ENCODE assay signal across 13 cellular contexts in genomic region chrX:110409925-110410324, GRCh38.
A peak's percentile ranks its signal among the peaks of the same experiment; 100 is the strongest.
DNase-seq lines count a peak whose midpoint lies in the region; ATAC-seq lines count a peak whose summit lies in the region.
"Had no signal": no experiment of that assay in that cellular context is flagged by ENCODE, and none has a peak within 500 bp of the region (broad histone marks: within the 10 kb centered on the region; RNA-seq: fewer than 3 reads in every experiment).

No MANE protein-coding gene starts in this region.

- no peak for ATAC-seq in HG02973 (IDR thresholded peaks at IDR 0.05; ENCODE audit: unreplicated experiment)
- ATAC-seq in HG03135 (IDR thresholded peaks at IDR 0.05; ENCODE audit: unreplicated experiment) = no peak
- ATAC-seq: heart left ventricle had no signal

- DNase-seq in AG08395 (ENCODE audit: low spot score) = peak; percentile 52
- DNase-seq in HCEC 1CT = peak; percentile 50
- DNase-seq in activated naive CD4-positive, alpha-beta T cell treated with anti-CD3 and anti-CD28 coated beads, Interleukin-2, amount 50 U/mL, for 16 hours = peak; percentile 13
- DNase-seq in iris pigment epithelial cell (ENCODE audit: low read depth) = peak; percentile 59
- DNase-seq in amygdala (lab: John Stamatoyannopoulos, UW) = no peak
- DNase-seq in cerebellar cortex (ENCODE audit: low spot score) = no peak
- DNase-seq: COR-L47; heart left ventricle; KBM-7; NCI-H446 treated with DMSO at 0.1 percent for 48 hours; stimulated activated naive B cell treated with anti-CD40 and anti-IgM and Interleukin-4, amounts not matched to agents 10 μg/mL and 1 μg/mL and 100 μg/mL, for 72 hours had no signal

Comparison
In these comparisons a context has a peak if more than half of its experiments do, and no peak if none do; other contexts are left out.
1. DNase-seq: peak in AG08395 (single experiment), HCEC 1CT (single experiment), activated naive CD4-positive, alpha-beta T cell treated with anti-CD3 and anti-CD28 coated beads, Interleukin-2, amount 50 U/mL, for 16 hours (single experiment) and iris pigment epithelial cell (single experiment); none in amygdala (0 of 56) and cerebellar cortex (single experiment).